ENCODE assay signal across 2 cellular contexts in the genomic region with DNA sequence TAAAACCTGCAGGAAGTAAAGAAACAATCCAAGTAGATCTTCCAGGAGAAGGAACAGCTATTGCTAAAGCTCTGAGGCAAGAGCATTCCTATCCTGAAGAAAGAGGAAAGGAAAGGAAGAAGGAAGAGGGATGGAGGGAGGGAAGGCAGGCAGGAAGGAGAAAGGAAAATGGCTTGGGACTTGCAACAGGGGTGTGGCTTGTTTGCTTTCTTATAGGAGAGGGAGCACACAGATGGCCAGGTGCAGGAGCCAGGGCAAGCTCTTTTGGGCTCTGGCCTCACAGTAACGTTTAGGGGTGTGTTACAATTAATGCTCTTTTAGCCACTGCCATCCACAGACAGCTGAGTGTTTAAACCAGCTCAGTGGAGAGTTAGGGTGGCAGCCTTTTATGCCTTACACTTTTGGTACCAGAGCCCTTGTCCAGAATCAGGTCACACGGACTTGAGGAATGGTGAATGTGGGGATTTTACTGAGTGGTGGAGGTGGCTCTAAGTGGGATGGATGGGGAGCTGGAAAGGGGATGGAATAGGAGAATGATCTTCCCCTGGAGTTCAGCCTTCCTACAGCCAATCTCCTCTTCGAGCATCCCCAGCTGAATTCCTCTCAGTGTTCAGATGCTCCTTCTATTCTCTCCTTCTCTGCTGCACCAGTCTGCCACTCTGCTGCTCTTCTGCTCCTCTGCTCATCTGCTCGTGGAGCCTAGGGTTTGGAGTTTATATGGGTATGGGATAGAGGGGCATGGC.
TF ChIP-seq lines count a peak whose summit lies in the region.

No MANE protein-coding gene starts in this region.

TF ChIP-seq in K562, 482 proteins besides CTCF, POLR2A, EP300 and RAD21:
- TF ChIP-seq ZNF764 (CRISPR knock-in tag; IDR thresholded peaks at IDR 0.05; ENCODE audit: low read depth) (no peak), CBX3 (IDR thresholded peaks at IDR 0.05; ENCODE audit: borderline replicate concordance in 1 of 2, low read length in 2 of 2) (peak in 1 of 2 experiments; percentile 55; a peak in 1 of 3 replicates), NR2C1 (IDR thresholded peaks at IDR 0.05) (no peak), NR2C1 (tag; IDR thresholded peaks at IDR 0.05) (no peak), KLF16 (IDR thresholded peaks at IDR 0.05) (no peak), HEY1 (CRISPR knock-in tag; IDR thresholded peaks at IDR 0.05; ENCODE audit: borderline replicate concordance) (no peak), STAT5B (CRISPR knock-in tag; IDR thresholded peaks at IDR 0.05) (no peak), ZBTB7A (IDR thresholded peaks at IDR 0.05; ENCODE audit: borderline replicate concordance, control insufficient read depth, low read depth, low read length) (no peak), SAFB (IDR thresholded peaks at IDR 0.05; ENCODE audit: borderline replicate concordance, low read depth, low read length) (no peak), ZNF408 (CRISPR knock-in tag; IDR thresholded peaks at IDR 0.05; ENCODE audit: low read depth) (no peak), GATAD2B (IDR thresholded peaks at IDR 0.05; ENCODE audit: borderline replicate concordance) (no peak), L3MBTL2 (IDR thresholded peaks at IDR 0.05) (no peak)
- TF ChIP-seq, protein P1, sequence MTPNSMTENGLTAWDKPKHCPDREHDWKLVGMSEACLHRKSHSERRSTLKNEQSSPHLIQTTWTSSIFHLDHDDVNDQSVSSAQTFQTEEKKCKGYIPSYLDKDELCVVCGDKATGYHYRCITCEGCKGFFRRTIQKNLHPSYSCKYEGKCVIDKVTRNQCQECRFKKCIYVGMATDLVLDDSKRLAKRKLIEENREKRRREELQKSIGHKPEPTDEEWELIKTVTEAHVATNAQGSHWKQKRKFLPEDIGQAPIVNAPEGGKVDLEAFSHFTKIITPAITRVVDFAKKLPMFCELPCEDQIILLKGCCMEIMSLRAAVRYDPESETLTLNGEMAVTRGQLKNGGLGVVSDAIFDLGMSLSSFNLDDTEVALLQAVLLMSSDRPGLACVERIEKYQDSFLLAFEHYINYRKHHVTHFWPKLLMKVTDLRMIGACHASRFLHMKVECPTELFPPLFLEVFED (CRISPR knock-in tag; conservative IDR thresholded peaks at IDR 0.05) = no peak
- TF ChIP-seq, protein P2, sequence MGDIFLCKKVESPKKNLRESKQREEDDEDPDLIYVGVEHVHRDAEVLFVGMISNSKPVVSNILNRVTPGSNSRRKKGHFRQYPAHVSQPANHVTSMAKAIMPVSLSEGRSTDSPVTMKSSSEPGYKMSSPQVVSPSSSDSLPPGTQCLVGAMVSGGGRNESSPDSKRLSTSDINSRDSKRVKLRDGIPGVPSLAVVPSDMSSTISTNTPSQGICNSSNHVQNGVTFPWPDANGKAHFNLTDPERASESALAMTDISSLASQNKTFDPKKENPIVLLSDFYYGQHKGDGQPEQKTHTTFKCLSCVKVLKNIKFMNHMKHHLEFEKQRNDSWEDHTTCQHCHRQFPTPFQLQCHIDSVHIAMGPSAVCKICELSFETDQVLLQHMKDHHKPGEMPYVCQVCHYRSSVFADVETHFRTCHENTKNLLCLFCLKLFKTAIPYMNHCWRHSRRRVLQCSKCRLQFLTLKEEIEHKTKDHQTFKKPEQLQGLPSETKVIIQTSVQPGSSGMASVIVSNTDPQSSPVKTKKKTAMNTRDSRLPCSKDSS (IDR thresholded peaks at IDR 0.05; ENCODE audit: low read depth, partially characterized antibody) = peak; percentile 11

TF ChIP-seq in GM23338, 12 proteins besides CTCF, POLR2A, EP300 and RAD21:
- TF ChIP-seq POLR2AphosphoS5 (IDR thresholded peaks at IDR 0.05; ENCODE audit: low read depth) = no peak
- TF ChIP-seq, protein P3, sequence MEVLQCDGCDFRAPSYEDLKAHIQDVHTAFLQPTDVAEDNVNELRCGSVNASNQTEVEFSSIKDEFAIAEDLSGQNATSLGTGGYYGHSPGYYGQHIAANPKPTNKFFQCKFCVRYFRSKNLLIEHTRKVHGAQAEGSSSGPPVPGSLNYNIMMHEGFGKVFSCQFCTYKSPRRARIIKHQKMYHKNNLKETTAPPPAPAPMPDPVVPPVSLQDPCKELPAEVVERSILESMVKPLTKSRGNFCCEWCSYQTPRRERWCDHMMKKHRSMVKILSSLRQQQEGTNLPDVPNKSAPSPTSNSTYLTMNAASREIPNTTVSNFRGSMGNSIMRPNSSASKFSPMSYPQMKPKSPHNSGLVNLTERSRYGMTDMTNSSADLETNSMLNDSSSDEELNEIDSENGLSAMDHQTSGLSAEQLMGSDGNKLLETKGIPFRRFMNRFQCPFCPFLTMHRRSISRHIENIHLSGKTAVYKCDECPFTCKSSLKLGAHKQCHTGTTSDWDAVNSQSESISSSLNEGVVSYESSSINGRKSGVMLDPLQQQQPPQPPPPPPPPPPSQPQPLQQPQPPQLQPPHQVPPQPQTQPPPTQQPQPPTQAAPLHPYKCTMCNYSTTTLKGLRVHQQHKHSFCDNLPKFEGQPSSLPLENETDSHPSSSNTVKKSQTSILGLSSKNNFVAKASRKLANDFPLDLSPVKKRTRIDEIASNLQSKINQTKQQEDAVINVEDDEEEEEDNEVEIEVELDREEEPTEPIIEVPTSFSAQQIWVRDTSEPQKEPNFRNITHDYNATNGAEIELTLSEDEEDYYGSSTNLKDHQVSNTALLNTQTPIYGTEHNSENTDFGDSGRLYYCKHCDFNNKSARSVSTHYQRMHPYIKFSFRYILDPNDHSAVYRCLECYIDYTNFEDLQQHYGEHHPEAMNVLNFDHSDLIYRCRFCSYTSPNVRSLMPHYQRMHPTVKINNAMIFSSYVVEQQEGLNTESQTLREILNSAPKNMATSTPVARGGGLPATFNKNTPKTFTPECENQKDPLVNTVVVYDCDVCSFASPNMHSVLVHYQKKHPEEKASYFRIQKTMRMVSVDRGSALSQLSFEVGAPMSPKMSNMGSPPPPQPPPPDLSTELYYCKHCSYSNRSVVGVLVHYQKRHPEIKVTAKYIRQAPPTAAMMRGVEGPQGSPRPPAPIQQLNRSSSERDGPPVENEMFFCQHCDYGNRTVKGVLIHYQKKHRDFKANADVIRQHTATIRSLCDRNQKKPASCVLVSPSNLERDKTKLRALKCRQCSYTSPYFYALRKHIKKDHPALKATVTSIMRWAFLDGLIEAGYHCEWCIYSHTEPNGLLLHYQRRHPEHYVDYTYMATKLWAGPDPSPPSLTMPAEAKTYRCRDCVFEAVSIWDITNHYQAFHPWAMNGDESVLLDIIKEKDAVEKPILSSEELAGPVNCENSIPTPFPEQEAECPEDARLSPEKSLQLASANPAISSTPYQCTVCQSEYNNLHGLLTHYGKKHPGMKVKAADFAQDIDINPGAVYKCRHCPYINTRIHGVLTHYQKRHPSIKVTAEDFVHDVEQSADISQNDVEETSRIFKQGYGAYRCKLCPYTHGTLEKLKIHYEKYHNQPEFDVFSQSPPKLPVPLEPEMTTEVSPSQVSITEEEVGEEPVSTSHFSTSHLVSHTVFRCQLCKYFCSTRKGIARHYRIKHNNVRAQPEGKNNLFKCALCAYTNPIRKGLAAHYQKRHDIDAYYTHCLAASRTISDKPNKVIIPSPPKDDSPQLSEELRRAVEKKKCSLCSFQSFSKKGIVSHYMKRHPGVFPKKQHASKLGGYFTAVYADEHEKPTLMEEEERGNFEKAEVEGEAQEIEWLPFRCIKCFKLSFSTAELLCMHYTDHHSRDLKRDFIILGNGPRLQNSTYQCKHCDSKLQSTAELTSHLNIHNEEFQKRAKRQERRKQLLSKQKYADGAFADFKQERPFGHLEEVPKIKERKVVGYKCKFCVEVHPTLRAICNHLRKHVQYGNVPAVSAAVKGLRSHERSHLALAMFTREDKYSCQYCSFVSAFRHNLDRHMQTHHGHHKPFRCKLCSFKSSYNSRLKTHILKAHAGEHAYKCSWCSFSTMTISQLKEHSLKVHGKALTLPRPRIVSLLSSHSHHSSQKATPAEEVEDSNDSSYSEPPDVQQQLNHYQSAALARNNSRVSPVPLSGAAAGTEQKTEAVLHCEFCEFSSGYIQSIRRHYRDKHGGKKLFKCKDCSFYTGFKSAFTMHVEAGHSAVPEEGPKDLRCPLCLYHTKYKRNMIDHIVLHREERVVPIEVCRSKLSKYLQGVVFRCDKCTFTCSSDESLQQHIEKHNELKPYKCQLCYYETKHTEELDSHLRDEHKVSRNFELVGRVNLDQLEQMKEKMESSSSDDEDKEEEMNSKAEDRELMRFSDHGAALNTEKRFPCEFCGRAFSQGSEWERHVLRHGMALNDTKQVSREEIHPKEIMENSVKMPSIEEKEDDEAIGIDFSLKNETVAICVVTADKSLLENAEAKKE (CRISPR knock-in tag; IDR thresholded peaks at IDR 0.05) = no peak
- no peak for TF ChIP-seq EZH2 (IDR thresholded peaks at IDR 0.05; ENCODE audit: low read depth, unreplicated experiment)
- TF ChIP-seq, protein P4, sequence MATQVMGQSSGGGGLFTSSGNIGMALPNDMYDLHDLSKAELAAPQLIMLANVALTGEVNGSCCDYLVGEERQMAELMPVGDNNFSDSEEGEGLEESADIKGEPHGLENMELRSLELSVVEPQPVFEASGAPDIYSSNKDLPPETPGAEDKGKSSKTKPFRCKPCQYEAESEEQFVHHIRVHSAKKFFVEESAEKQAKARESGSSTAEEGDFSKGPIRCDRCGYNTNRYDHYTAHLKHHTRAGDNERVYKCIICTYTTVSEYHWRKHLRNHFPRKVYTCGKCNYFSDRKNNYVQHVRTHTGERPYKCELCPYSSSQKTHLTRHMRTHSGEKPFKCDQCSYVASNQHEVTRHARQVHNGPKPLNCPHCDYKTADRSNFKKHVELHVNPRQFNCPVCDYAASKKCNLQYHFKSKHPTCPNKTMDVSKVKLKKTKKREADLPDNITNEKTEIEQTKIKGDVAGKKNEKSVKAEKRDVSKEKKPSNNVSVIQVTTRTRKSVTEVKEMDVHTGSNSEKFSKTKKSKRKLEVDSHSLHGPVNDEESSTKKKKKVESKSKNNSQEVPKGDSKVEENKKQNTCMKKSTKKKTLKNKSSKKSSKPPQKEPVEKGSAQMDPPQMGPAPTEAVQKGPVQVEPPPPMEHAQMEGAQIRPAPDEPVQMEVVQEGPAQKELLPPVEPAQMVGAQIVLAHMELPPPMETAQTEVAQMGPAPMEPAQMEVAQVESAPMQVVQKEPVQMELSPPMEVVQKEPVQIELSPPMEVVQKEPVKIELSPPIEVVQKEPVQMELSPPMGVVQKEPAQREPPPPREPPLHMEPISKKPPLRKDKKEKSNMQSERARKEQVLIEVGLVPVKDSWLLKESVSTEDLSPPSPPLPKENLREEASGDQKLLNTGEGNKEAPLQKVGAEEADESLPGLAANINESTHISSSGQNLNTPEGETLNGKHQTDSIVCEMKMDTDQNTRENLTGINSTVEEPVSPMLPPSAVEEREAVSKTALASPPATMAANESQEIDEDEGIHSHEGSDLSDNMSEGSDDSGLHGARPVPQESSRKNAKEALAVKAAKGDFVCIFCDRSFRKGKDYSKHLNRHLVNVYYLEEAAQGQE (IDR thresholded peaks at IDR 0.05; ENCODE audit: unreplicated experiment) = no peak
- TF ChIP-seq CREB1 (CRISPR knock-in tag; IDR thresholded peaks at IDR 0.05; ENCODE audit: low read depth) = no peak
- no peak for TF ChIP-seq NANOG (IDR thresholded peaks at IDR 0.05; ENCODE audit: borderline replicate concordance)
- no peak for TF ChIP-seq STAT1 (IDR thresholded peaks at IDR 0.05; ENCODE audit: unreplicated experiment)
- TF ChIP-seq ZNF331 (CRISPR knock-in tag; IDR thresholded peaks at IDR 0.05; ENCODE audit: low read depth) = no peak
